In the genomic region with DNA sequence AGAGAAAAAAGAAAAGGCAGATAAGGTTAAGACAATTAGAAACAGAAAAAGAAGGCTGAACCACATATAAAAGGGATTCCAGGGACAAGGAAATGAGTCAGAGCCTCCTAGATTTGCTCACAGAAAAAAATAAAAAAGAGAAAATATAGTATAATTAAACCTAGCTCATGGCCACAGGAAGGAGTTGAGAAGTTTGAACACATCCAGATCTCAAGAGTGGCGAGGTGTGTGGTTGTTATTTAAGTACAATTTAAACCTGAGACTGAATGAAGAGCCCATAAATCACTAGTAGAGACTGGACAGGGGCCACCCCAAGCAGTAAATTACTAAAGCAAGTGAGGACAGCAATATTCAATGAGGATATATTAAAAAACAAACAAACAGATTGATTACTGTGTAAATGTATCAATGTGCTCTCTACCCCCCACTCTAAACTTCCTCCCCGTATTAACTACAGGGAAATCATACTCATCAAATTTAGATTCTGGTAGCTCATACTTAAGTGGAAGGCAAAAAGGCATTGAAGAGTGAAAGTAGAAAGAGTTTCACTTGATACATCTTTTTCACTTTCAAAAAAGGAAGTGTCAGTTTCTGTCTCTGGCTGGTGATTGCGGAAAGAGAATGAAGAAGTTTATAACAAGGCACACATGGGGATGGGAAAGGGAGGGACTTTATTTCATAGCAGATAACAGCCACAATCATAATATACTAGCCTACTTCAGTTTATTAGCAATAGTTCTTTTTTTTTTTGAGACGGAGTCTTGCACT, we compare ENCODE assay signal across 8 cellular contexts. TPM values are rescaled to one million over a fixed set of nuclear protein-coding genes. Genes with fewer than 3 reads are reported as not detected.
DNase-seq lines count a peak whose midpoint lies in the region; ATAC-seq lines count a peak whose summit lies in the region.

No MANE protein-coding gene starts in this region.

- no peak overlapping the region for H2BK120ac ChIP-seq in mesenchymal stem cell (ENCODE audit: low read depth, low read length)

- H3K79me1 ChIP-seq in mesenchymal stem cell (replicated peaks; ENCODE audit: low read length, poor library complexity, severe bottlenecking) = no peaks in the 10 kb centered on the region

- H3K14ac ChIP-seq in mesenchymal stem cell (ENCODE audit: low read length in 2 of 2) = no peak overlapping the region

- no peak overlapping the region for H2BK12ac ChIP-seq in mesenchymal stem cell (ENCODE audit: low read length in 2 of 2)

- no peaks in the 10 kb centered on the region for H3K36me3 ChIP-seq in mesenchymal stem cell (ENCODE audit: control insufficient read depth in 1 of 2, insufficient read depth in 2 of 2, low read depth in 1 of 2, low read length in 2 of 2)

- no peak overlapping the region for H2AK5ac ChIP-seq in mesenchymal stem cell (ENCODE audit: low read length, severe bottlenecking)

- H2AFZ ChIP-seq in mesenchymal stem cell (ENCODE audit: low read depth, low read length) = no peak overlapping the region

- H4K8ac ChIP-seq in mesenchymal stem cell (ENCODE audit: low read length) = no peak overlapping the region

- no peak overlapping the region for H3K27ac ChIP-seq in mesenchymal stem cell (ENCODE audit: low read length, poor library complexity, severe bottlenecking)

- no peak overlapping the region for H3K4me2 ChIP-seq in mesenchymal stem cell (ENCODE audit: low read length, poor library complexity, severe bottlenecking)

- H3K36me3 Mint-ChIP-seq in activated naive CD4-positive, alpha-beta T cell treated with anti-CD3 and anti-CD28 coated beads for 36 hours (ENCODE audit: low read depth) = no peaks in the 10 kb centered on the region

- H3K4me3 ChIP-seq in mesenchymal stem cell (ENCODE audit: insufficient read depth in 1 of 2, low read depth in 1 of 2, low read length in 2 of 2) = peak overlapping the region in 1 of 2 experiments; percentile 35

- no peaks in the 10 kb centered on the region for H3K9me3 Mint-ChIP-seq in activated naive CD4-positive, alpha-beta T cell treated with anti-CD3 and anti-CD28 coated beads for 36 hours

- intact Hi-C loops in activated naive CD4-positive, alpha-beta T cell treated with anti-CD3 and anti-CD28 coated beads for 36 hours (cut with micrococcal nuclease) = loop anchor here (1.0 to 2.0 kb wide), 4 partner anchors 49 to 631 kb away; a partner anchor contains a TSS
- intact Hi-C loops in Right ventricle myocardium superior (cut with DNase I) = no loop called here

- H3K4me1 ChIP-seq in mesenchymal stem cell (ENCODE audit: control insufficient read depth, insufficient read depth, low read depth, low read length) = no peaks in the 10 kb centered on the region

- H2BK15ac ChIP-seq in mesenchymal stem cell (ENCODE audit: low read depth, poor library complexity, severe bottlenecking) = no peak overlapping the region

- DNase-seq in AML-193 (lab: John Stamatoyannopoulos, UW) (peak; percentile 77 to 82), GM19238 (ENCODE audit: insufficient read length, low spot score) (peak; percentile 36), SKM-1 treated with dmso at 0.1 percent for 144 hours (lab: John Stamatoyannopoulos, UW; ENCODE audit: unreplicated experiment) (peak; percentile 70), mesenchymal stem cell (peak; percentile 48), DMS 273 treated with DMSO at 0.1 percent for 48 hours (lab: John Stamatoyannopoulos, UW) (no peak), Right ventricle myocardium superior (no peak)
- DNase-seq in activated naive CD4-positive, alpha-beta T cell treated with anti-CD3 and anti-CD28 coated beads for 36 hours = no peak

- no peak overlapping the region for H3K23ac ChIP-seq in mesenchymal stem cell (ENCODE audit: low read length in 2 of 2)

- ATAC-seq in HG03135 (IDR thresholded peaks at IDR 0.05; ENCODE audit: unreplicated experiment) = peak; percentile 94
- no peak for ATAC-seq in Right ventricle myocardium superior (ENCODE audit: poor library complexity)

- H3K9me3 ChIP-seq in mesenchymal stem cell (ENCODE audit: control insufficient read depth, low read length) = no peaks in the 10 kb centered on the region

- CTCF ChIA-PET in activated naive CD4-positive, alpha-beta T cell treated with anti-CD3 and anti-CD28 coated beads for 36 hours (lab: Charles Lee) = interaction anchor here (0.6 to 1.9 kb wide), 8 partner anchors 8 to 364 kb away, joined by 3 to 16 read pairs (median 4); no protein-coding TSS in a partner anchor

- H3K27ac Mint-ChIP-seq in activated naive CD4-positive, alpha-beta T cell treated with anti-CD3 and anti-CD28 coated beads for 36 hours = no peak overlapping the region

- peak overlapping the region; percentile 55 for H3K9ac ChIP-seq in mesenchymal stem cell (ENCODE audit: low read length)

- no peak overlapping the region for H3K4me3 Mint-ChIP-seq in activated naive CD4-positive, alpha-beta T cell treated with anti-CD3 and anti-CD28 coated beads for 36 hours

- no peak overlapping the region for H3K18ac ChIP-seq in mesenchymal stem cell (ENCODE audit: low read depth in 1 of 2, low read length in 2 of 2)

- no peak overlapping the region for H4K91ac ChIP-seq in mesenchymal stem cell (ENCODE audit: low read length)

- peaks cover 14% of the 10 kb centered on the region for H3K4me1 Mint-ChIP-seq in activated naive CD4-positive, alpha-beta T cell treated with anti-CD3 and anti-CD28 coated beads for 36 hours (ENCODE audit: low read depth)

- WGBS in mesenchymal stem cell = 61% methylated on average over 2 of the region's 4 CpGs

- H2BK5ac ChIP-seq in mesenchymal stem cell (ENCODE audit: low read depth, low read length, poor library complexity, severe bottlenecking) = no peak overlapping the region

- H3K4ac ChIP-seq in mesenchymal stem cell (ENCODE audit: low read depth in 1 of 2, low read length in 2 of 2) = no peak overlapping the region

- no peaks in the 10 kb centered on the region for H3K27me3 ChIP-seq in mesenchymal stem cell (ENCODE audit: control insufficient read depth in 1 of 2, insufficient read depth in 1 of 2, low read length in 2 of 2)

- H3K27me3 Mint-ChIP-seq in activated naive CD4-positive, alpha-beta T cell treated with anti-CD3 and anti-CD28 coated beads for 36 hours (ENCODE audit: low read depth) = no peaks in the 10 kb centered on the region

RNA-seq across cellular contexts. Expression of a gene that starts 49.3 kb away (rescaled TPM):
- 18.9 TPM for polyA plus RNA-seq in mesenchymal stem cell (2013, experiment 1 of 2)
- 18.8 TPM for polyA plus RNA-seq in mesenchymal stem cell (2013, experiment 2 of 2)
- 10 to 100 TPM; 27.2 to 28.0 TPM for total RNA-seq in activated naive CD4-positive, alpha-beta T cell treated with anti-CD3 and anti-CD28 coated beads for 36 hours
- total RNA-seq in Right ventricle myocardium superior = 43.0 TPM

Comparison
In these comparisons a context has a peak if more than half of its experiments do, and no peak if none do; other contexts are left out.
1. DNase-seq: peak in AML-193 (2 of 2), GM19238 (single experiment), SKM-1 treated with dmso at 0.1 percent for 144 hours (single experiment) and mesenchymal stem cell (single experiment); none in DMS 273 treated with DMSO at 0.1 percent for 48 hours (single experiment), activated naive CD4-positive, alpha-beta T cell treated with anti-CD3 and anti-CD28 coated beads for 36 hours (single experiment) and Right ventricle myocardium superior (single experiment).